8 cellular contexts compared by ENCODE assay signal in genomic region chr17:21513012-21513570, GRCh38.
DNase-seq lines count a peak whose midpoint lies in the region; ATAC-seq and TF ChIP-seq lines count a peak whose summit lies in the region.

No MANE protein-coding gene starts in this region.

- peak overlapping the region; percentile 38; the same call in 1 of the 2 replicates for H3K9ac ChIP-seq in ES-I3 (ENCODE audit: low read depth, low read length)
- peak overlapping the region; percentile 23 for H3K9ac ChIP-seq in fibroblast of lung (ENCODE audit: insufficient read depth, low read length)

- H2AFZ ChIP-seq in fibroblast of lung (ENCODE audit: low read length), result peak overlapping the region; percentile 39

- no peaks in the 10 kb centered on the region for H3K9me3 Mint-ChIP-seq in activated T-cell treated with anti-CD3 and anti-CD28 coated beads, Interleukin-2, amount 50 U/mL, for 72 hours
- no peaks in the 10 kb centered on the region for H3K9me3 Mint-ChIP-seq in nephron
- H3K9me3 Mint-ChIP-seq in stimulated activated memory B cell treated with anti-CD40 and anti-IgM and Interleukin-4, amounts not matched to agents 10 μg/mL and 1 μg/mL and 100 μg/mL, for 72 hours, result no peaks in the 10 kb centered on the region

- H3K4me1 Mint-ChIP-seq in activated T-cell treated with anti-CD3 and anti-CD28 coated beads, Interleukin-2, amount 50 U/mL, for 72 hours (ENCODE audit: low read depth), result peaks cover 16% of the 10 kb centered on the region
- H3K4me1 Mint-ChIP-seq in nephron, result peaks cover 11% of the 10 kb centered on the region
- H3K4me1 Mint-ChIP-seq in stimulated activated memory B cell treated with anti-CD40 and anti-IgM and Interleukin-4, amounts not matched to agents 10 μg/mL and 1 μg/mL and 100 μg/mL, for 72 hours, result peaks cover 19% of the 10 kb centered on the region

- H3K27ac Mint-ChIP-seq in activated T-cell treated with anti-CD3 and anti-CD28 coated beads, Interleukin-2, amount 50 U/mL, for 72 hours, result no peak overlapping the region
- H3K27ac Mint-ChIP-seq in nephron, result no peak overlapping the region
- H3K27ac Mint-ChIP-seq in stimulated activated memory B cell treated with anti-CD40 and anti-IgM and Interleukin-4, amounts not matched to agents 10 μg/mL and 1 μg/mL and 100 μg/mL, for 72 hours, result no peak overlapping the region

- H3K27me3 Mint-ChIP-seq in activated T-cell treated with anti-CD3 and anti-CD28 coated beads, Interleukin-2, amount 50 U/mL, for 72 hours (ENCODE audit: low read depth), result peaks cover 41% of the 10 kb centered on the region
- H3K27me3 Mint-ChIP-seq in nephron (ENCODE audit: low read depth), result peaks cover 56% of the 10 kb centered on the region
- H3K27me3 Mint-ChIP-seq in stimulated activated memory B cell treated with anti-CD40 and anti-IgM and Interleukin-4, amounts not matched to agents 10 μg/mL and 1 μg/mL and 100 μg/mL, for 72 hours, result peaks cover 43% of the 10 kb centered on the region

- H3K27me3 ChIP-seq in HL-60 (ENCODE audit: insufficient read depth, poor library complexity, severe bottlenecking), result peaks cover 13% of the 10 kb centered on the region
- H3K27me3 ChIP-seq in fibroblast of lung (ENCODE audit: control insufficient read depth, insufficient read depth, low read length), result peaks cover 9% of the 10 kb centered on the region

- no peak overlapping the region for H3K4me2 ChIP-seq in fibroblast of lung (ENCODE audit: extremely low read depth, insufficient read depth, low read length)

- H3K79me2 ChIP-seq in fibroblast of lung (ENCODE audit: control insufficient read depth, insufficient read depth, low read length), result no peaks in the 10 kb centered on the region

- H3K4me3 Mint-ChIP-seq in activated T-cell treated with anti-CD3 and anti-CD28 coated beads, Interleukin-2, amount 50 U/mL, for 72 hours, result peak overlapping the region; percentile 45 to 51
- H3K4me3 Mint-ChIP-seq in nephron, result peak overlapping the region; percentile 43 to 69 (median 62)
- H3K4me3 Mint-ChIP-seq in stimulated activated memory B cell treated with anti-CD40 and anti-IgM and Interleukin-4, amounts not matched to agents 10 μg/mL and 1 μg/mL and 100 μg/mL, for 72 hours, result peak overlapping the region; percentile 68

- no peaks in the 10 kb centered on the region for H3K9me3 ChIP-seq in ES-I3 (ENCODE audit: control insufficient read depth, insufficient read depth, low read length)
- no peaks in the 10 kb centered on the region for H3K9me3 ChIP-seq in fibroblast of lung (ENCODE audit: control insufficient read depth, insufficient read depth, low read depth, low read length)

- no peaks in the 10 kb centered on the region for H3K36me3 ChIP-seq in ES-I3 (ENCODE audit: insufficient read depth, low read length)
- no peaks in the 10 kb centered on the region for H3K36me3 ChIP-seq in fibroblast of lung (ENCODE audit: control insufficient read depth, insufficient read depth, low read length)

- TF ChIP-seq CTCF in HL-60 (IDR thresholded peaks at IDR 0.05; ENCODE audit: insufficient read depth, low read length), result peak; percentile 37
- TF ChIP-seq CTCF in fibroblast of lung (conservative IDR thresholded peaks at IDR 0.05 in 1 of 2, IDR thresholded peaks at IDR 0.05 in 1 of 2; ENCODE audit: low read depth in 1 of 2, low read length in 2 of 2), result peak; percentile 71 to 76
- peak; percentile 81 to 84 (median 83) for TF ChIP-seq CTCF in nephron (IDR thresholded peaks at IDR 0.05; ENCODE audit: unreplicated experiment in 3 of 3)

- no peak overlapping the region for H3K27ac ChIP-seq in HL-60 (replicated peaks)
- H3K27ac ChIP-seq in fibroblast of lung (ENCODE audit: insufficient read depth, low read length), result no peak overlapping the region

- H3K4me3 ChIP-seq in HL-60 (replicated peaks; ENCODE audit: insufficient read depth, low read length) (no peak overlapping the region), fibroblast of lung (replicated peaks in 1 of 4; ENCODE audit: control extremely low read depth in 1 of 4, insufficient read depth in 1 of 4, low read depth in 3 of 4, low read length in 4 of 4) (peak overlapping the region in 1 of 4 experiments; percentile 36)

- H4K20me1 ChIP-seq in fibroblast of lung (ENCODE audit: control insufficient read depth, extremely low read depth, insufficient read depth, low read length), result no peaks in the 10 kb centered on the region

- DNase-seq in HL-60 (ENCODE audit: low read depth in 1 of 2, low spot score in 1 of 2), result peak; percentile 49 to 68
- peak; percentile 65 for DNase-seq in RKO (ENCODE audit: low spot score)
- DNase-seq in activated T-cell treated with anti-CD3 and anti-CD28 coated beads, Interleukin-2, amount 50 U/mL, for 72 hours, result peak; percentile 76 to 81
- DNase-seq in fibroblast of lung (ENCODE audit: low read depth in 2 of 2), result peak; percentile 57 to 67

- H3K4me1 ChIP-seq in ES-I3 (ENCODE audit: insufficient read depth, low read length), result no peaks in the 10 kb centered on the region; the same call in 1 of the 2 replicates
- peaks cover 2% of the 10 kb centered on the region for H3K4me1 ChIP-seq in fibroblast of lung (ENCODE audit: control insufficient read depth, extremely low read depth, insufficient read depth, low read length)

- peak; percentile 73 to 78 for ATAC-seq in activated T-cell treated with anti-CD3 and anti-CD28 coated beads, Interleukin-2, amount 50 U/mL, for 72 hours (replicated peaks in 1 of 2)
- peak; percentile 76 for ATAC-seq in stimulated activated memory B cell treated with anti-CD40 and anti-IgM and Interleukin-4, amounts not matched to agents 10 μg/mL and 1 μg/mL and 100 μg/mL, for 72 hours
- no peak for ATAC-seq in GM21423 (IDR thresholded peaks at IDR 0.05; ENCODE audit: unreplicated experiment)

- H3K36me3 Mint-ChIP-seq in activated T-cell treated with anti-CD3 and anti-CD28 coated beads, Interleukin-2, amount 50 U/mL, for 72 hours (ENCODE audit: insufficient read depth in 2 of 2), result peaks cover 0 to 1% of the 10 kb centered on the region in 2 donors
- H3K36me3 Mint-ChIP-seq in nephron (ENCODE audit: low read depth), result no peaks in the 10 kb centered on the region
- no peaks in the 10 kb centered on the region for H3K36me3 Mint-ChIP-seq in stimulated activated memory B cell treated with anti-CD40 and anti-IgM and Interleukin-4, amounts not matched to agents 10 μg/mL and 1 μg/mL and 100 μg/mL, for 72 hours
